1 cellular context compared by ENCODE assay signal in genomic region chr1:15618685-15619525, GRCh38.
A peak's percentile ranks its signal among the peaks of the same experiment; 100 is the strongest.
TF ChIP-seq lines count a peak whose summit lies in the region.

No MANE protein-coding gene starts in this region.

TF ChIP-seq in HepG2, 621 proteins besides CTCF, POLR2A, EP300 and RAD21 (continued from another document and continues in another):
- TF ChIP-seq HOMEZ (CRISPR knock-in tag; IDR thresholded peaks at IDR 0.05; ENCODE audit: low read depth) (peak; percentile 67), PHF5A (CRISPR knock-in tag; IDR thresholded peaks at IDR 0.05; ENCODE audit: low read depth, unreplicated experiment) (peak; percentile 73), HDAC2 (CRISPR knock-in tag; IDR thresholded peaks at IDR 0.05) (peak; percentile 86), ZBTB21 (CRISPR knock-in tag; IDR thresholded peaks at IDR 0.05) (0 out of 2 replicates have a peak, but pooled peaks have one; percentile 34), GABPB1 (CRISPR knock-in tag; IDR thresholded peaks at IDR 0.05) (no peak), ZBTB38 (CRISPR knock-in tag; IDR thresholded peaks at IDR 0.05) (no peak), TFAP4 (IDR thresholded peaks at IDR 0.05; ENCODE audit: borderline replicate concordance, low read depth) (peak; percentile 53; the same call in 1 of the 2 replicates), GATAD2A (CRISPR knock-in tag; IDR thresholded peaks at IDR 0.05) (peak; percentile 97), HBP1 (CRISPR knock-in tag; IDR thresholded peaks at IDR 0.05; ENCODE audit: low read depth) (no peak), MXI1 (IDR thresholded peaks at IDR 0.05; ENCODE audit: borderline replicate concordance, low read depth, low read length) (peak; percentile 82; the same call in 1 of the 3 replicates), ZGPAT (CRISPR knock-in tag; IDR thresholded peaks at IDR 0.05) (peak; percentile 76; the same call in 1 of the 2 replicates), GATA4 (IDR thresholded peaks at IDR 0.05; ENCODE audit: borderline replicate concordance, low read depth) (peak; percentile 36; the same call in 1 of the 2 replicates), PCBP1 (IDR thresholded peaks at IDR 0.05; ENCODE audit: borderline replicate concordance, low read depth, low read length) (no peak), STAT6 (CRISPR knock-in tag; IDR thresholded peaks at IDR 0.05; ENCODE audit: borderline replicate concordance) (peak; percentile 78; the same call in 1 of the 2 replicates), ZNF776 (CRISPR knock-in tag; IDR thresholded peaks at IDR 0.05) (no peak), ZNF652 (CRISPR knock-in tag; IDR thresholded peaks at IDR 0.05; ENCODE audit: borderline replicate concordance, low read depth) (peak; percentile 59; the same call in 1 of the 2 replicates), ZSCAN30 (CRISPR knock-in tag; IDR thresholded peaks at IDR 0.05) (no peak), ZNF24 (IDR thresholded peaks at IDR 0.05) (0 out of 2 replicates have a peak, but pooled peaks have one; percentile 54), ZBTB39 (CRISPR knock-in tag; IDR thresholded peaks at IDR 0.05) (0 out of 2 replicates have a peak, but pooled peaks have one; percentile 42), THAP11 (CRISPR knock-in tag; IDR thresholded peaks at IDR 0.05) (peak; percentile 83), KMT2B (CRISPR knock-in tag; IDR thresholded peaks at IDR 0.05) (peak; percentile 66), SKI (IDR thresholded peaks at IDR 0.05; ENCODE audit: partially characterized antibody) (no peak), GABPA (IDR thresholded peaks at IDR 0.05; ENCODE audit: low read depth, low read length) (no peak), GABPA (CRISPR knock-in tag; IDR thresholded peaks at IDR 0.05; ENCODE audit: low read depth) (no peak; the same call in none of the 2 replicates), ZNF749 (CRISPR knock-in tag; IDR thresholded peaks at IDR 0.05; ENCODE audit: borderline replicate concordance) (peak; percentile 32; the same call in 1 of the 2 replicates), FOXP1 (IDR thresholded peaks at IDR 0.05) (peak; percentile 91), FOXP1 (CRISPR knock-in tag; IDR thresholded peaks at IDR 0.05) (peak; percentile 99), FOSL2 (CRISPR knock-in tag; IDR thresholded peaks at IDR 0.05) (peak; percentile 14; the same call in 1 of the 2 replicates), TARDBP (CRISPR knock-in tag; IDR thresholded peaks at IDR 0.05) (peak; percentile 68; the same call in 1 of the 2 replicates), TBL1XR1 (IDR thresholded peaks at IDR 0.05; ENCODE audit: borderline replicate concordance, low read length, partially characterized antibody) (peak; percentile 31), ZNF281 (CRISPR knock-in tag; IDR thresholded peaks at IDR 0.05; ENCODE audit: borderline replicate concordance) (peak; percentile 62; the same call in 1 of the 2 replicates), ZNF614 (CRISPR knock-in tag; IDR thresholded peaks at IDR 0.05; ENCODE audit: borderline replicate concordance) (peak; percentile 87), ZNF672 (CRISPR knock-in tag; IDR thresholded peaks at IDR 0.05) (no peak), GFI1 (CRISPR knock-in tag; IDR thresholded peaks at IDR 0.05; ENCODE audit: borderline replicate concordance) (peak; percentile 77; the same call in 1 of the 2 replicates), TGIF2 (CRISPR knock-in tag; IDR thresholded peaks at IDR 0.05) (peak; percentile 96), ZNF441 (CRISPR knock-in tag; IDR thresholded peaks at IDR 0.05; ENCODE audit: borderline replicate concordance) (peak; percentile 87)
- TF ChIP-seq, protein P1, sequence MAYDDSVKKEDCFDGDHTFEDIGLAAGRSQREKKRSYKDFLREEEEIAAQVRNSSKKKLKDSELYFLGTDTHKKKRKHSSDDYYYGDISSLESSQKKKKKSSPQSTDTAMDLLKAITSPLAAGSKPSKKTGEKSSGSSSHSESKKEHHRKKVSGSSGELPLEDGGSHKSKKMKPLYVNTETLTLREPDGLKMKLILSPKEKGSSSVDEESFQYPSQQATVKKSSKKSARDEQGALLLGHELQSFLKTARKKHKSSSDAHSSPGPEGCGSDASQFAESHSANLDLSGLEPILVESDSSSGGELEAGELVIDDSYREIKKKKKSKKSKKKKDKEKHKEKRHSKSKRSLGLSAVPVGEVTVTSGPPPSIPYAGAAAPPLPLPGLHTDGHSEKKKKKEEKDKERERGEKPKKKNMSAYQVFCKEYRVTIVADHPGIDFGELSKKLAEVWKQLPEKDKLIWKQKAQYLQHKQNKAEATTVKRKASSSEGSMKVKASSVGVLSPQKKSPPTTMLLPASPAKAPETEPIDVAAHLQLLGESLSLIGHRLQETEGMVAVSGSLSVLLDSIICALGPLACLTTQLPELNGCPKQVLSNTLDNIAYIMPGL (CRISPR knock-in tag; IDR thresholded peaks at IDR 0.05; ENCODE audit: borderline replicate concordance in 1 of 2, low read depth in 1 of 2): peak; percentile 30 to 70; a peak in 2 of 4 replicates
- TF ChIP-seq, protein P2, sequence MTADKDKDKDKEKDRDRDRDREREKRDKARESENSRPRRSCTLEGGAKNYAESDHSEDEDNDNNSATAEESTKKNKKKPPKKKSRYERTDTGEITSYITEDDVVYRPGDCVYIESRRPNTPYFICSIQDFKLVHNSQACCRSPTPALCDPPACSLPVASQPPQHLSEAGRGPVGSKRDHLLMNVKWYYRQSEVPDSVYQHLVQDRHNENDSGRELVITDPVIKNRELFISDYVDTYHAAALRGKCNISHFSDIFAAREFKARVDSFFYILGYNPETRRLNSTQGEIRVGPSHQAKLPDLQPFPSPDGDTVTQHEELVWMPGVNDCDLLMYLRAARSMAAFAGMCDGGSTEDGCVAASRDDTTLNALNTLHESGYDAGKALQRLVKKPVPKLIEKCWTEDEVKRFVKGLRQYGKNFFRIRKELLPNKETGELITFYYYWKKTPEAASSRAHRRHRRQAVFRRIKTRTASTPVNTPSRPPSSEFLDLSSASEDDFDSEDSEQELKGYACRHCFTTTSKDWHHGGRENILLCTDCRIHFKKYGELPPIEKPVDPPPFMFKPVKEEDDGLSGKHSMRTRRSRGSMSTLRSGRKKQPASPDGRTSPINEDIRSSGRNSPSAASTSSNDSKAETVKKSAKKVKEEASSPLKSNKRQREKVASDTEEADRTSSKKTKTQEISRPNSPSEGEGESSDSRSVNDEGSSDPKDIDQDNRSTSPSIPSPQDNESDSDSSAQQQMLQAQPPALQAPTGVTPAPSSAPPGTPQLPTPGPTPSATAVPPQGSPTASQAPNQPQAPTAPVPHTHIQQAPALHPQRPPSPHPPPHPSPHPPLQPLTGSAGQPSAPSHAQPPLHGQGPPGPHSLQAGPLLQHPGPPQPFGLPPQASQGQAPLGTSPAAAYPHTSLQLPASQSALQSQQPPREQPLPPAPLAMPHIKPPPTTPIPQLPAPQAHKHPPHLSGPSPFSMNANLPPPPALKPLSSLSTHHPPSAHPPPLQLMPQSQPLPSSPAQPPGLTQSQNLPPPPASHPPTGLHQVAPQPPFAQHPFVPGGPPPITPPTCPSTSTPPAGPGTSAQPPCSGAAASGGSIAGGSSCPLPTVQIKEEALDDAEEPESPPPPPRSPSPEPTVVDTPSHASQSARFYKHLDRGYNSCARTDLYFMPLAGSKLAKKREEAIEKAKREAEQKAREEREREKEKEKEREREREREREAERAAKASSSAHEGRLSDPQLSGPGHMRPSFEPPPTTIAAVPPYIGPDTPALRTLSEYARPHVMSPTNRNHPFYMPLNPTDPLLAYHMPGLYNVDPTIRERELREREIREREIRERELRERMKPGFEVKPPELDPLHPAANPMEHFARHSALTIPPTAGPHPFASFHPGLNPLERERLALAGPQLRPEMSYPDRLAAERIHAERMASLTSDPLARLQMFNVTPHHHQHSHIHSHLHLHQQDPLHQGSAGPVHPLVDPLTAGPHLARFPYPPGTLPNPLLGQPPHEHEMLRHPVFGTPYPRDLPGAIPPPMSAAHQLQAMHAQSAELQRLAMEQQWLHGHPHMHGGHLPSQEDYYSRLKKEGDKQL (CRISPR knock-in tag; IDR thresholded peaks at IDR 0.05; ENCODE audit: low read depth): peak; percentile 79
